ENCODE assay signal across 1 cellular context in genomic region chr1:100933555-100933954, GRCh38.
TF ChIP-seq lines count a peak whose summit lies in the region.

No MANE protein-coding gene starts in this region.

TF ChIP-seq in K562, 482 proteins besides CTCF, POLR2A, EP300 and RAD21:
- TF ChIP-seq ZNF146 (CRISPR knock-in tag; IDR thresholded peaks at IDR 0.05; ENCODE audit: unreplicated experiment) (peak; percentile 75), RBM25 (IDR thresholded peaks at IDR 0.05; ENCODE audit: low read depth, low read length, severe bottlenecking) (peak; percentile 17), BCOR (IDR thresholded peaks at IDR 0.05) (peak; percentile 37; the same call in 1 of the 2 replicates)
TF ChIP-seq in K562: peak in this region for 3; not testable (repeated sequence) for 479.
